Comparison of ENCODE assay signal across 8 cellular contexts in genomic region chr19:2478756-2479555, GRCh38. TPM values are rescaled to one million over a fixed set of nuclear protein-coding genes. Genes with fewer than 3 reads are reported as not detected.
DNase-seq lines count a peak whose midpoint lies in the region; ATAC-seq and TF ChIP-seq lines count a peak whose summit lies in the region.

No MANE protein-coding gene starts in this region.

- peak overlapping the region; percentile 84 for H3K4me3 ChIP-seq in GM12875 (ENCODE audit: low read depth, low read length)

- CTCF ChIA-PET in RWPE1 (lab: Yijun Ruan, JAX), result interaction anchor here (0.5 to 1.3 kb wide), 10 partner anchors 25 to 1744 kb away, joined by 3 to 9 read pairs (median 4); no protein-coding TSS in a partner anchor

- H3K4me1 Mint-ChIP-seq in activated naive CD8-positive, alpha-beta T cell treated with anti-CD3 and anti-CD28 coated beads, Interleukin-2, amount 50 U/mL, for 24 hours, result peaks cover 37% of the 10 kb centered on the region

- peaks cover 17% of the 10 kb centered on the region for H3K9me3 Mint-ChIP-seq in activated naive CD8-positive, alpha-beta T cell treated with anti-CD3 and anti-CD28 coated beads, Interleukin-2, amount 50 U/mL, for 24 hours

- no peak for DNase-seq in RWPE1 (ENCODE audit: low spot score)
- DNase-seq in activated naive CD8-positive, alpha-beta T cell treated with anti-CD3 and anti-CD28 coated beads, Interleukin-2, amount 50 U/mL, for 24 hours, result peak; percentile 80
- DNase-seq in left ventricle myocardium superior, result peak; percentile 88
- DNase-seq in renal cortical epithelial cell (ENCODE audit: low read depth), result peak; percentile 66
- DNase-seq in NCI-H774 (lab: John Stamatoyannopoulos, UW), result no peak
- DNase-seq in NCI-H2081 (lab: John Stamatoyannopoulos, UW), result no peak

- peak; percentile 39 for ATAC-seq in activated naive CD8-positive, alpha-beta T cell treated with anti-CD3 and anti-CD28 coated beads, Interleukin-2, amount 50 U/mL, for 24 hours
- ATAC-seq in left ventricle myocardium superior, result peak; percentile 25
- no peak for ATAC-seq in HG02840 (IDR thresholded peaks at IDR 0.05; ENCODE audit: low FRiP score, unreplicated experiment)

- intact Hi-C loops in left ventricle myocardium superior (cut with micrococcal nuclease), result loop anchor here (5.0 to 10.0 kb wide), 2 partner anchors 63 to 136 kb away; no protein-coding TSS in a partner anchor

- peak overlapping the region; percentile 96 for H3K27ac Mint-ChIP-seq in activated naive CD8-positive, alpha-beta T cell treated with anti-CD3 and anti-CD28 coated beads, Interleukin-2, amount 50 U/mL, for 24 hours

- H3K27ac ChIP-seq in RWPE1, result peak overlapping the region; percentile 98

- peak overlapping the region; percentile 95 for H3K4me3 Mint-ChIP-seq in activated naive CD8-positive, alpha-beta T cell treated with anti-CD3 and anti-CD28 coated beads, Interleukin-2, amount 50 U/mL, for 24 hours

- no peak for TF ChIP-seq CTCF in GM12875 (IDR thresholded peaks at IDR 0.05; ENCODE audit: borderline replicate concordance, insufficient read depth, low read depth, low read length)
- TF ChIP-seq CTCF in RWPE1 (conservative IDR thresholded peaks at IDR 0.05; ENCODE audit: low read depth), result no peak

- H3K27me3 Mint-ChIP-seq in activated naive CD8-positive, alpha-beta T cell treated with anti-CD3 and anti-CD28 coated beads, Interleukin-2, amount 50 U/mL, for 24 hours, result peaks cover 6% of the 10 kb centered on the region

- peaks cover 39% of the 10 kb centered on the region for H3K36me3 Mint-ChIP-seq in activated naive CD8-positive, alpha-beta T cell treated with anti-CD3 and anti-CD28 coated beads, Interleukin-2, amount 50 U/mL, for 24 hours (ENCODE audit: low read depth)

- POLR2A ChIA-PET in RWPE1 (lab: Yijun Ruan, JAX; ENCODE audit: low non-redundant PET), result no interaction called here

RNA-seq across cellular contexts. Expression of gene GADD45B, which starts 3.0 kb away (rescaled TPM):
- total RNA-seq in left ventricle myocardium superior (42.3 TPM), renal cortical epithelial cell (31.4 and 50.2 TPM in 2 replicates)

RNA-seq across cellular contexts. Expression of gene LMNB2, which starts 22.2 kb away (rescaled TPM):
- total RNA-seq in left ventricle myocardium superior (17.7 TPM), renal cortical epithelial cell (47.4 and 75.4 TPM in 2 replicates)

RNA-seq across cellular contexts. Expression of gene TIMM13, which starts 51.6 kb away (rescaled TPM):
- total RNA-seq in left ventricle myocardium superior (84.1 TPM), renal cortical epithelial cell (31.8 and 45.5 TPM in 2 replicates)

Comparison
In these comparisons a context has a peak if more than half of its experiments do, and no peak if none do; other contexts are left out.
1. DNase-seq: peak in activated naive CD8-positive, alpha-beta T cell treated with anti-CD3 and anti-CD28 coated beads, Interleukin-2, amount 50 U/mL, for 24 hours (single experiment), left ventricle myocardium superior (single experiment) and renal cortical epithelial cell (single experiment); none in RWPE1 (single experiment), NCI-H774 (single experiment) and NCI-H2081 (0 of 2).